8 cellular contexts compared by ENCODE assay signal in the genomic region with DNA sequence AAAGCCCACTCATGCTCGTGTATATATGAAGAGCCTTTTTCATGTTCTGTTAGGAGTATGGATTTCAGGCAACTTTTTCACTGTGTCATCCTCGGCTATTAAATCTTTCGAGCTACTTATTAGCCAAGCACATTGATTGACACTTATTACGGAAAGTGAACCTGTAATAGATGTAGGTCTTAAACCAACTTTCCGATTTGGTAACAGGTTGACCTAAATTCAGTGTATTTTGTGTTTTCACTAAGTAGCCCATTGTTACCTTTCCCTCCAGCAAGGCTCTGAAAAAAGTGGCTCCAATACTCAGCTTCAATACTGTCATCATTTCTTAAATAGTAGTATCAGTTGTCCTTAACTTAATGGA. TPM values are rescaled to one million over a fixed set of nuclear protein-coding genes. Genes with fewer than 3 reads are reported as not detected.
A peak's percentile ranks its signal among the peaks of the same experiment; 100 is the strongest.
DNase-seq lines count a peak whose midpoint lies in the region; ATAC-seq, FAIRE-seq and TF ChIP-seq lines count a peak whose summit lies in the region.

No MANE protein-coding gene starts in this region.

- peaks cover 65% of the 10 kb centered on the region for H3K79me2 ChIP-seq in PC-9 (ENCODE audit: low read depth)

- POLR2A ChIA-PET in PC-9 (lab: Charles Lee; ENCODE audit: unreplicated experiment) = no interaction called here

- H3K4me3 ChIP-seq in PC-9 = peak overlapping the region; percentile 85
- peak overlapping the region; percentile 68 to 97 (median 90) for H3K4me3 ChIP-seq in esophagus muscularis mucosa
- peak overlapping the region; percentile 67 for H3K4me3 ChIP-seq in rectal smooth muscle tissue (ENCODE audit: low read length)

- no peak for TF ChIP-seq EP300 in esophagus muscularis mucosa (IDR thresholded peaks at IDR 0.05)

- H3F3A ChIP-seq in PC-9 (ENCODE audit: insufficient read depth, low read depth) = peaks cover 24% of the 10 kb centered on the region; the same call in 1 of the 2 replicates

- no peak overlapping the region for H3K9ac ChIP-seq in rectal smooth muscle tissue (ENCODE audit: low read length)

- no peaks in the 10 kb centered on the region for H3K9me3 ChIP-seq in PC-9 (ENCODE audit: insufficient read depth, low read depth)
- no peaks in the 10 kb centered on the region for H3K9me3 ChIP-seq in esophagus muscularis mucosa

- DNase-seq in PC-9 (no peak), esophagus muscularis mucosa (ENCODE audit: extremely low spot score) (no peak), head of caudate nucleus (no peak)

- H2AFZ ChIP-seq in PC-9 = peak overlapping the region; percentile 84; the same call in 1 of the 2 replicates

- intact Hi-C loops in PC-9 (cut with micrococcal nuclease; ENCODE audit: unreplicated experiment) = loop anchor here (2.0 to 5.0 kb wide), 2 partner anchors 51 to 126 kb away; partner anchors contain the start of gene SENP5
- intact Hi-C loops in esophagus muscularis mucosa (cut with DNase I) = loop anchor here (2.0 kb wide), 1 partner anchor 29 kb away; the partner anchor contains the start of genes CEP19 and PIGX
- intact Hi-C loops in head of caudate nucleus (cut with DNase I) = no loop called here

- peak; percentile 21 for FAIRE-seq in G401.6 (lab: Jason Lieb, UNC)

- peaks cover 33% of the 10 kb centered on the region for H4K20me1 ChIP-seq in PC-9 (ENCODE audit: insufficient read depth)

- no peaks in the 10 kb centered on the region for H3K9me2 ChIP-seq in PC-9 (ENCODE audit: insufficient read depth)

- BruUV-seq in PC-9 (replicated peaks; lab: Mats Ljungman, UMichigan) = no TSS peak

- 0 out of 2 replicates have a peak, but pooled peaks cover 6% of the 10 kb centered on the region for H3K36me3 ChIP-seq in PC-9 (ENCODE audit: low read depth)
- H3K36me3 ChIP-seq in esophagus muscularis mucosa = no peaks in the 10 kb centered on the region
- H3K36me3 ChIP-seq in rectal smooth muscle tissue (ENCODE audit: control insufficient read depth, insufficient read depth, low read length) = no peaks in the 10 kb centered on the region

- TF ChIP-seq CTCF in PC-9 (conservative IDR thresholded peaks at IDR 0.05) (no peak), esophagus muscularis mucosa (IDR thresholded peaks at IDR 0.05) (no peak)

- no peak for TF ChIP-seq POLR2A in esophagus muscularis mucosa (IDR thresholded peaks at IDR 0.05; ENCODE audit: low read depth)

- H3K4me1 ChIP-seq in PC-9 (replicated peaks; ENCODE audit: insufficient read depth) = peaks cover 11% of the 10 kb centered on the region
- H3K4me1 ChIP-seq in esophagus muscularis mucosa = peaks cover 17 to 44% (median 40%) of the 10 kb centered on the region in 4 donors
- H3K4me1 ChIP-seq in rectal smooth muscle tissue (ENCODE audit: control insufficient read depth, insufficient read depth, low read length) = peaks cover 6% of the 10 kb centered on the region

- CTCF ChIA-PET in PC-9 (lab: Charles Lee) = no interaction called here

- H3K4me2 ChIP-seq in PC-9 = peak overlapping the region; percentile 84

- 18% methylated on average over 5 of the region's 5 CpGs for WGBS in esophagus muscularis mucosa

- H3K27ac ChIP-seq in PC-9 (peak overlapping the region; percentile 80), esophagus muscularis mucosa (replicated peaks in 1 of 4) (peak overlapping the region; percentile 95 to 99 (median 97)), rectal smooth muscle tissue (ENCODE audit: low read depth, low read length) (peak overlapping the region; percentile 92)

- ATAC-seq in HG02571 (IDR thresholded peaks at IDR 0.05; ENCODE audit: unreplicated experiment) = no peak
- no peak for ATAC-seq in GM18520 (IDR thresholded peaks at IDR 0.05; ENCODE audit: unreplicated experiment)
- ATAC-seq in HG02623 (IDR thresholded peaks at IDR 0.05; ENCODE audit: unreplicated experiment) = no peak

- H3K27me3 ChIP-seq in PC-9 (ENCODE audit: insufficient read depth, low read depth) (no peaks in the 10 kb centered on the region), esophagus muscularis mucosa (no peaks in the 10 kb centered on the region), rectal smooth muscle tissue (ENCODE audit: control insufficient read depth, insufficient read depth, low read length) (no peaks in the 10 kb centered on the region)

RNA-seq across cellular contexts. Expression of gene PAK2, which starts 1.7 kb away (rescaled TPM):
- 78.6 and 113 TPM in 2 replicates for total RNA-seq in PC-9 (2021)
- total RNA-seq in esophagus muscularis mucosa = 10 to 100 TPM; 47.2 to 52.4 (median 51.6) TPM

RNA-seq across cellular contexts. Expression of gene PIGX, which starts 29.2 kb away (rescaled TPM):
- total RNA-seq in PC-9 (2021) (47.6 and 52.9 TPM in 2 replicates), esophagus muscularis mucosa (10 to 100 TPM; 23.0 to 31.6 (median 25.2) TPM)

RNA-seq across cellular contexts. Expression of gene CEP19, which starts 29.3 kb away (rescaled TPM):
- 3.4 and 5.5 TPM in 2 replicates for total RNA-seq in PC-9 (2021)
- total RNA-seq in esophagus muscularis mucosa = 1 to 10 TPM; 1.5 to 4.0 (median 3.3) TPM
